In genomic region chr20:39939241-39939865, GRCh38 we compare ENCODE assay signal across 25 cellular contexts.
"Had no signal": no experiment of that assay in that cellular context is flagged by ENCODE, and none has a peak within 500 bp of the region (broad histone marks: within the 10 kb centered on the region; RNA-seq: fewer than 3 reads in every experiment).

No MANE protein-coding gene starts in this region.

- H3K9me3 ChIP-seq: breast epithelium, colonic mucosa, left ventricle myocardium inferior, ovary, prostate gland, tibial artery had no signal

- H3K4me2 ChIP-seq: hepatocyte, neural progenitor cell had no signal

- H3K4me3 ChIP-seq: breast epithelium, colonic mucosa, dorsolateral prefrontal cortex, hepatocyte, left ventricle myocardium inferior, neural progenitor cell, ovary, prostate gland, tibial artery had no signal

- H3K36me3 ChIP-seq: breast epithelium, colonic mucosa, left ventricle myocardium inferior, neural progenitor cell, ovary, prostate gland, tibial artery had no signal

- ATAC-seq: activated CD4-positive, alpha-beta T cell treated with anti-CD3 and anti-CD28 coated beads for 36 hours; effector memory CD8-positive, alpha-beta T cell; esophagus mucosa; naive thymus-derived CD8-positive, alpha-beta T cell; stimulated activated effector memory CD8-positive, alpha-beta T cell treated with anti-CD3 and anti-CD28 coated beads, Interleukin-12 subunit alpha, Interleukin-12 subunit beta, amount 100 ng/mL, for 72 hours; stimulated activated naive CD8-positive, alpha-beta T cell treated with anti-CD3 and anti-CD28 coated beads, Interleukin-15, amount 100 ng/mL, for 72 hours had no signal

- H2AFZ ChIP-seq: hepatocyte, neural progenitor cell had no signal

- H3K4me1 ChIP-seq: breast epithelium, colonic mucosa, neural progenitor cell, prostate gland had no signal

- H3K79me2 ChIP-seq: hepatocyte had no signal

- DNase-seq: activated B cell treated with CpG ODN at 0.5 μM for 24 hours; activated CD4-positive, alpha-beta memory T cell treated with anti-CD3 and anti-CD28 coated beads for 36 hours; activated CD4-positive, alpha-beta T cell treated with anti-CD3 and anti-CD28 coated beads for 36 hours; activated effector memory CD4-positive, alpha-beta T cell treated with anti-CD3 and anti-CD28 coated beads, Interleukin-2, amount 50 U/mL, for 16 hours; activated naive CD4-positive, alpha-beta T cell treated with anti-CD3 and anti-CD28 coated beads, Interleukin-2, amount 10 ng/mL, durations not matched to agents 7 days and 5 days; activated T-cell treated with anti-CD3 and anti-CD28 coated beads for 4 hours; anterior cingulate cortex; colonic mucosa; dorsolateral prefrontal cortex; effector memory CD8-positive, alpha-beta T cell; glutamatergic neuron; immature natural killer cell; left ventricle myocardium inferior; naive thymus-derived CD8-positive, alpha-beta T cell; ovary; stimulated activated CD4-positive, alpha-beta T cell treated with anti-CD3 and anti-CD28 coated beads, Interleukin-2, amount 100 ng/mL, for 24 hours; stimulated activated naive CD8-positive, alpha-beta T cell treated with anti-CD3 and anti-CD28 coated beads, Interleukin-15, amount 100 ng/mL, for 72 hours; T1000; tibial artery had no signal

- H3K27ac ChIP-seq: breast epithelium, colonic mucosa, dorsolateral prefrontal cortex, hepatocyte, left ventricle myocardium inferior, neural progenitor cell, ovary, prostate gland, tibial artery had no signal

- H3K27me3 ChIP-seq: breast epithelium, colonic mucosa, dorsolateral prefrontal cortex, hepatocyte, neural progenitor cell, ovary, tibial artery had no signal

- H3K9ac ChIP-seq: neural progenitor cell had no signal
